1 cellular context compared by ENCODE assay signal in the genomic region with DNA sequence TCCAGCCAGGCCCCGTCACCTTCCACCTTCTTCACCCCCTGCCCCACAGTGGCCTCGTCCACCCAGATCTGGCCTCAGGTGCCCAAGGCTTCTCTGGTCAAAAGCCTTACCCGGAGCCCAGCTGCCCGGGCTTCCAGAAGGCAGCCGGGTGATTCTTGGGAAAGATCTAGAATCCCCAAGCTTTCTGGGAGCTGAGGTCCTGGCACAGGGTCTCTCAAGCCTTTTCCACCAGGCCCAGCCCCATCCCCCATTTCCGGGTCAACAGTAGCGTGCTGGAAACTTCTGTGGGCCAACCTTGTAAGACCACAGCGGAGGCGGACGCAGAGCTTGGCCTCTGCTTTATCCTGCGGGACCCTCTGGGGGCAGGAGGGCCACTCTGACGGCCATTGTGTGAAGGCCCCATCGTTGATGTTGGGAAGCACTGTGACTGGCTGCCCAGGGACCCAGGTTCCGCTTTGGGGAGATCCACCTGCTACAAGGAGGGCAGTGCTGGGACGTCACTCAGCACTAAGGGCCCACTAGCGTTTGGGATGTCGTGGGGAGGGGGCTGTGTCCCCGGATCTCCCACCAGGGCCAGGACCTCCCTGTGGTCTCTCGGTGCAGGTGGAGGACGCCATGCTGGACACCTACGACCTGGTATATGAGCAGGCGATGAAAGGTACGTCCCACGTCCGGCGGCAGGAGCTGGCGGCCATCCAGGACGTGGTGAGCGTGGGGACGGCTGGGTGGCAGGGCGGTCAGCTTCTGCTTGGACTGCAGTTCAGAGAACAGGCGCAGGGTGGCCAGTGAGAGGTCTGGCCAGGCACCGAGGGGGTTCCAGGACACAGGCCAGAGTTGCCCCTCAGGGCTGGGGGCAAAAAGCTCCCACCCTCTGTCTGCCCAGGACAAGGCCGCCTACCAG.
TF ChIP-seq lines count a peak whose summit lies in the region.

No MANE protein-coding gene starts in this region.

TF ChIP-seq in H1, 55 proteins besides CTCF, POLR2A, EP300 and RAD21:
- TF ChIP-seq KDM4A (IDR thresholded peaks at IDR 0.05; ENCODE audit: low read depth, low read length, severe bottlenecking): no peak
- no peak for TF ChIP-seq FOSL1 (IDR thresholded peaks at IDR 0.05; ENCODE audit: insufficient read depth, low read depth, low read length)
- TF ChIP-seq CBX5 (IDR thresholded peaks at IDR 0.05; ENCODE audit: low read depth, low read length): no peak
- TF ChIP-seq HDAC2 (IDR thresholded peaks at IDR 0.05; ENCODE audit: borderline replicate concordance in 1 of 2, low read depth in 2 of 2, low read length in 2 of 2): no peak
- no peak for TF ChIP-seq CBX8 (IDR thresholded peaks at IDR 0.05; ENCODE audit: borderline replicate concordance, low read depth, low read length)
- no peak for TF ChIP-seq SIN3A (conservative IDR thresholded peaks at IDR 0.05 in 1 of 2, IDR thresholded peaks at IDR 0.05 in 1 of 2; ENCODE audit: low read depth in 1 of 2, low read length in 2 of 2)
- no peak for TF ChIP-seq EZH2 (IDR thresholded peaks at IDR 0.05; ENCODE audit: low read depth, low read length, severe bottlenecking)
- TF ChIP-seq MAFK (IDR thresholded peaks at IDR 0.05; ENCODE audit: low read depth, low read length): no peak
- no peak for TF ChIP-seq CEBPB (IDR thresholded peaks at IDR 0.05; ENCODE audit: low read depth, low read length)
- no peak for TF ChIP-seq SP2 (IDR thresholded peaks at IDR 0.05; ENCODE audit: low read length)
- no peak for TF ChIP-seq CHD7 (IDR thresholded peaks at IDR 0.05; ENCODE audit: insufficient replicate concordance, low read length)
- TF ChIP-seq HDAC6 (IDR thresholded peaks at IDR 0.05; ENCODE audit: low read depth, low read length): no peak
- TF ChIP-seq NANOG (IDR thresholded peaks at IDR 0.05; ENCODE audit: insufficient read depth, low read depth, low read length, poor library complexity, severe bottlenecking): no peak
- TF ChIP-seq ATF3 (IDR thresholded peaks at IDR 0.05; ENCODE audit: insufficient read depth, low read depth, low read length): no peak
- TF ChIP-seq JUN (IDR thresholded peaks at IDR 0.05; ENCODE audit: low read depth, low read length): no peak
- TF ChIP-seq TAF7 (optimal IDR thresholded peaks at IDR 0.05; ENCODE audit: borderline replicate concordance, low read depth, low read length): no peak
- no peak for TF ChIP-seq SIRT6 (IDR thresholded peaks at IDR 0.05; ENCODE audit: low read length)
- TF ChIP-seq PHF8 (conservative IDR thresholded peaks at IDR 0.05; ENCODE audit: low read depth, low read length): no peak
- TF ChIP-seq SAP30 (IDR thresholded peaks at IDR 0.05; ENCODE audit: insufficient read depth, insufficient replicate concordance, low read length): no peak
- TF ChIP-seq USF2 (IDR thresholded peaks at IDR 0.05; ENCODE audit: low read length): no peak
